ENCODE assay signal across 11 cellular contexts in genomic region chr6:46677314-46677654, GRCh38. TPM values are rescaled to one million over a fixed set of nuclear protein-coding genes. Genes with fewer than 3 reads are reported as not detected.
DNase-seq lines count a peak whose midpoint lies in the region; ATAC-seq, FAIRE-seq and TF ChIP-seq lines count a peak whose summit lies in the region.
"Had no signal": no experiment of that assay in that cellular context is flagged by ENCODE, and none has a peak within 500 bp of the region (broad histone marks: within the 10 kb centered on the region; RNA-seq: fewer than 3 reads in every experiment).

No MANE protein-coding gene starts in this region.

- H3K27ac ChIP-seq in KMS-11 (no peak overlapping the region), K562 (ENCODE audit: extremely low read depth, low read depth, low read length) (no peak overlapping the region), neural cell (ENCODE audit: low read length) (no peak overlapping the region)

- no peaks in the 10 kb centered on the region for H3K79me2 ChIP-seq in KMS-11 (ENCODE audit: insufficient read depth, low read depth)
- no peaks in the 10 kb centered on the region for H3K79me2 ChIP-seq in K562 (ENCODE audit: control insufficient read depth, insufficient read depth, low read length)
- H3K79me2 ChIP-seq in neural cell (replicated peaks; ENCODE audit: insufficient read depth, low read length): no peaks in the 10 kb centered on the region

- TF ChIP-seq CTCF in GM12872 (IDR thresholded peaks at IDR 0.05; ENCODE audit: insufficient read depth, low read depth, low read length) (peak; percentile 59), KMS-11 (conservative IDR thresholded peaks at IDR 0.05; ENCODE audit: low read depth, low read length) (peak; percentile 30; the same call in 1 of the 2 replicates), K562 (IDR thresholded peaks at IDR 0.05 in 2 of 3, conservative IDR thresholded peaks at IDR 0.05 in 1 of 3; ENCODE audit: insufficient read depth in 2 of 3, low read depth in 1 of 3, low read length in 3 of 3) (peak in 2 of 3 experiments; percentile 34 to 35; a peak in 4 of 6 replicates), neural cell (IDR thresholded peaks at IDR 0.05; ENCODE audit: poor library complexity, severe bottlenecking) (peak; percentile 53)

- H3K36me3 ChIP-seq in KMS-11 (ENCODE audit: insufficient read depth) (no peaks in the 10 kb centered on the region), K562 (ENCODE audit: control insufficient read depth, insufficient read depth, low read length) (no peaks in the 10 kb centered on the region), neural cell (ENCODE audit: insufficient read depth, low read length) (no peaks in the 10 kb centered on the region)

- H4K20me1 ChIP-seq in KMS-11 (ENCODE audit: insufficient read depth) (no peaks in the 10 kb centered on the region), K562 (replicated peaks; ENCODE audit: control insufficient read depth, insufficient read depth, low read length) (no peaks in the 10 kb centered on the region), neural cell (ENCODE audit: insufficient read depth) (no peaks in the 10 kb centered on the region)

- no peaks in the 10 kb centered on the region for H3F3A ChIP-seq in neural cell (ENCODE audit: insufficient read depth, low read length, poor library complexity, severe bottlenecking)

- H3K4me2 ChIP-seq in KMS-11 (no peak overlapping the region), K562 (ENCODE audit: insufficient read depth, low read length) (no peak overlapping the region), neural cell (ENCODE audit: low read length) (no peak overlapping the region)

- no peak overlapping the region for H2AFZ ChIP-seq in KMS-11 (ENCODE audit: low read depth)
- H2AFZ ChIP-seq in K562 (ENCODE audit: low read depth, low read length): no peak overlapping the region
- no peak overlapping the region for H2AFZ ChIP-seq in neural cell (ENCODE audit: low read depth, low read length)

- ATAC-seq in K562 (peak; percentile 74), HG02970 (IDR thresholded peaks at IDR 0.05; ENCODE audit: low FRiP score, unreplicated experiment) (no peak), sciatic nerve (no peak)
- ATAC-seq: activated CD8-positive, alpha-beta memory T cell treated with anti-CD3 and anti-CD28 coated beads, Interleukin-2, amount 10 ng/mL, durations not matched to agents 7 days and 5 days had no signal

- intact Hi-C loops in K562 (cut with micrococcal nuclease) (no loop called here), sciatic nerve (cut with DNase I) (no loop called here)

- TF ChIP-seq EP300 in K562 (IDR thresholded peaks at IDR 0.05; ENCODE audit: low read length) (no peak), neural cell (conservative IDR thresholded peaks at IDR 0.05; ENCODE audit: poor library complexity, severe bottlenecking) (no peak)

- POLR2A ChIA-PET in K562 (lab: Yijun Ruan, JAX): no interaction called here

- CTCF ChIA-PET in K562 (lab: Yijun Ruan, JAX; ENCODE audit: low intra/inter-chr PET ratio): no interaction called here

- TF ChIP-seq RAD21 in K562 (CRISPR knock-in tag; conservative IDR thresholded peaks at IDR 0.05 in 1 of 2, IDR thresholded peaks at IDR 0.05 in 1 of 2) (no peak), neural cell (conservative IDR thresholded peaks at IDR 0.05) (no peak)

- no peak for TF ChIP-seq POLR2A in K562 (conservative IDR thresholded peaks at IDR 0.05)

- H3K9ac ChIP-seq in KMS-11: no peak overlapping the region
- H3K9ac ChIP-seq in K562 (ENCODE audit: insufficient read depth in 1 of 2, low read depth in 2 of 2, low read length in 2 of 2): no peak overlapping the region
- no peak overlapping the region for H3K9ac ChIP-seq in neural cell (ENCODE audit: low read length)

- in situ Hi-C loops in K562 (cut with MboI): no loop called here

- H3K9me3 ChIP-seq in K562 (replicated peaks; ENCODE audit: control insufficient read depth, insufficient read depth, low read depth, low read length) (no peaks in the 10 kb centered on the region), neural cell (ENCODE audit: low read length) (no peaks in the 10 kb centered on the region)

- BruUV-seq in K562 (replicated peaks; lab: Mats Ljungman, UMichigan): no TSS peak

- H3K4me3 ChIP-seq in KMS-11 (IDR thresholded peaks at IDR 0.05; ENCODE audit: insufficient read depth, low read depth, low read length) (no peak overlapping the region), K562 (no peak overlapping the region), neural cell (ENCODE audit: low read length) (no peak overlapping the region)

- H3K9me1 ChIP-seq in K562 (ENCODE audit: control insufficient read depth, insufficient read depth, low read length): no peaks in the 10 kb centered on the region

- WGBS in K562 (ENCODE audit: insufficient coverage, low coverage, missing lambda C conversion rate): 3% methylated on average over 4 of the region's 4 CpGs

- no peaks in the 10 kb centered on the region for H3K9me2 ChIP-seq in neural cell (ENCODE audit: insufficient read depth, low read length)

- peak; percentile 35 for FAIRE-seq in K562 (lab: Jason Lieb, UNC)
- FAIRE-seq: colon had no signal

- DNase-seq in K562 (ENCODE audit: extremely low read depth in 1 of 4, low spot score in 3 of 4) (peak in 2 of 4 experiments; percentile 7 to 21), sciatic nerve (ENCODE audit: low spot score) (no peak), SKM-1 treated with dmso at 0.1 percent for 144 hours (lab: John Stamatoyannopoulos, UW; ENCODE audit: unreplicated experiment) (no peak)
- DNase-seq: activated CD8-positive, alpha-beta memory T cell treated with anti-CD3 and anti-CD28 coated beads, Interleukin-2, amount 10 ng/mL, durations not matched to agents 7 days and 5 days; SHP77 treated with DMSO at 0.1 percent for 48 hours had no signal

- H3K4me1 ChIP-seq in KMS-11 (ENCODE audit: low read depth, poor library complexity, severe bottlenecking): no peaks in the 10 kb centered on the region
- no peaks in the 10 kb centered on the region for H3K4me1 ChIP-seq in K562 (replicated peaks in 1 of 2; ENCODE audit: control insufficient read depth in 2 of 2, insufficient read depth in 2 of 2, low read length in 2 of 2)

- H3K27me3 ChIP-seq in KMS-11 (ENCODE audit: insufficient read depth, low read depth) (no peaks in the 10 kb centered on the region), K562 (ENCODE audit: control insufficient read depth in 2 of 2, insufficient read depth in 2 of 2, low read length in 2 of 2) (no peaks in the 10 kb centered on the region), neural cell (ENCODE audit: insufficient read depth, low read depth, low read length) (no peaks in the 10 kb centered on the region)

RNA-seq across cellular contexts. Expression of gene TDRD6, which starts 10.4 kb away (rescaled TPM):
- 0.14 TPM in 1 of 2 replicates, not detected in the other for total RNA-seq in K562 (2011; cell fraction: chromatin; rRNA removed; ENCODE audit: low replicate concordance)
- 0.13 and 0.17 TPM in 2 replicates for total RNA-seq in K562 (2011; cell fraction: nucleolus; rRNA removed)
- 0.15 TPM in 1 of 2 replicates, not detected in the other for total RNA-seq in K562 (2011; cell fraction: nucleoplasm; rRNA removed)
- under 0.01 and 0.04 TPM in 2 replicates for total RNA-seq in K562 (2014; rRNA removed)
- 0.10 and 0.15 TPM in 2 replicates for total RNA-seq in K562 (2014; rRNA removed; fragmentation: Illumina TruSeq; extraction: Trizol)
- total RNA-seq in K562 (2015; rRNA removed; fragmentation: Illumina TruSeq; extraction: Trizol): 0.14 and 0.19 TPM in 2 replicates
- 0.11 and 0.22 TPM in 2 replicates for total RNA-seq in K562 (2021)
- polyA plus RNA-seq in K562 (2011; rRNA removed): 0.01 and 0.21 TPM in 2 replicates
- polyA plus RNA-seq in K562 (2011; cell fraction: cytosol; rRNA removed): 0.06 TPM in 1 of 2 replicates, not detected in the other
- not detected in 2 replicates for polyA plus RNA-seq in K562 (2011; cell fraction: nucleus; rRNA removed)
- polyA plus RNA-seq in K562 (2012): 0.03 and 0.53 TPM in 2 replicates
- polyA plus RNA-seq in K562 (2014; fragmentation: Illumina TruSeq; extraction: Trizol): 0.03 and 0.13 TPM in 2 replicates
- under 1 TPM in 1 of 2 experiments, not detected in 1; 0.04 TPM for polyA plus RNA-seq in K562 (2014; fragmentation: Nextera tagmentation; extraction: Ambion mirVana)
- 0.53 TPM in 1 of 2 replicates, not detected in the other for polyA plus RNA-seq in K562 (2014; rRNA removed)
- polyA minus RNA-seq in K562 (2011; rRNA and poly(A)+ RNA removed): 0.15 and 0.18 TPM in 2 replicates
- not detected in 2 replicates for polyA minus RNA-seq in K562 (2011; cell fraction: cytosol; rRNA and poly(A)+ RNA removed)
- polyA minus RNA-seq in K562 (2011; cell fraction: nucleus; rRNA and poly(A)+ RNA removed): under 0.01 TPM in 1 of 2 replicates, not detected in the other
- 0.84 and 0.92 TPM in 2 replicates for polyA plus RNA-seq in neural cell
- polyA minus RNA-seq in neural cell: 1.2 TPM in 2 replicates
- 1.9 TPM for total RNA-seq in sciatic nerve
- total RNA-seq: activated CD8-positive, alpha-beta memory T cell treated with anti-CD3 and anti-CD28 coated beads, Interleukin-2, amount 10 ng/mL, durations not matched to agents 7 days and 5 days; pulmonary artery endothelial cell had no signal

RNA-seq across cellular contexts. Expression of gene SLC25A27, which starts 24.5 kb away (rescaled TPM):
- 0.55 TPM in 1 of 2 replicates, not detected in the other for total RNA-seq in K562 (2011; cell fraction: chromatin; rRNA removed; ENCODE audit: low replicate concordance)
- total RNA-seq in K562 (2011; cell fraction: nucleolus; rRNA removed): not detected in 2 replicates
- total RNA-seq in K562 (2011; cell fraction: nucleoplasm; rRNA removed): 2.8 TPM in 1 of 2 replicates, not detected in the other
- total RNA-seq in K562 (2014; rRNA removed): not detected in 2 replicates
- not detected in 2 replicates for total RNA-seq in K562 (2014; rRNA removed; fragmentation: Illumina TruSeq; extraction: Trizol)
- total RNA-seq in K562 (2015; rRNA removed; fragmentation: Illumina TruSeq; extraction: Trizol): not detected in 2 replicates
- not detected in 2 replicates for total RNA-seq in K562 (2021)
- polyA plus RNA-seq in K562 (2011; rRNA removed): not detected in 2 replicates
- polyA plus RNA-seq in K562 (2011; cell fraction: cytosol; rRNA removed): not detected in 2 replicates
- polyA plus RNA-seq in K562 (2011; cell fraction: nucleus; rRNA removed): 0.35 TPM in 1 of 2 replicates, not detected in the other
- polyA plus RNA-seq in K562 (2012): not detected in 2 replicates
- not detected in 2 replicates for polyA plus RNA-seq in K562 (2014; fragmentation: Illumina TruSeq; extraction: Trizol)
- not detected for polyA plus RNA-seq in K562 (2014; fragmentation: Nextera tagmentation; extraction: Ambion mirVana)
- polyA plus RNA-seq in K562 (2014; rRNA removed): 0.69 TPM in 1 of 2 replicates, not detected in the other
- not detected in 2 replicates for polyA minus RNA-seq in K562 (2011; rRNA and poly(A)+ RNA removed)
- polyA minus RNA-seq in K562 (2011; cell fraction: cytosol; rRNA and poly(A)+ RNA removed): not detected in 2 replicates
- polyA minus RNA-seq in K562 (2011; cell fraction: nucleus; rRNA and poly(A)+ RNA removed): not detected in 2 replicates
- polyA plus RNA-seq in neural cell: 31.1 and 44.5 TPM in 2 replicates
- polyA minus RNA-seq in neural cell: 18.6 and 28.0 TPM in 2 replicates
- total RNA-seq in sciatic nerve: 49.0 TPM

RNA-seq across cellular contexts. Expression of gene CYP39A1, which starts 24.7 kb away (rescaled TPM):
- total RNA-seq in K562 (2011; cell fraction: chromatin; rRNA removed; ENCODE audit: low replicate concordance): not detected in 2 replicates
- not detected in 2 replicates for total RNA-seq in K562 (2011; cell fraction: nucleolus; rRNA removed)
- total RNA-seq in K562 (2011; cell fraction: nucleoplasm; rRNA removed): not detected in 2 replicates
- total RNA-seq in K562 (2014; rRNA removed): not detected in 2 replicates
- not detected in 2 replicates for total RNA-seq in K562 (2014; rRNA removed; fragmentation: Illumina TruSeq; extraction: Trizol)
- total RNA-seq in K562 (2015; rRNA removed; fragmentation: Illumina TruSeq; extraction: Trizol): not detected in 2 replicates
- not detected in 2 replicates for total RNA-seq in K562 (2021)
- not detected in 2 replicates for polyA plus RNA-seq in K562 (2011; rRNA removed)
- not detected in 2 replicates for polyA plus RNA-seq in K562 (2011; cell fraction: cytosol; rRNA removed)
- polyA plus RNA-seq in K562 (2011; cell fraction: nucleus; rRNA removed): not detected in 2 replicates
- polyA plus RNA-seq in K562 (2012): not detected in 2 replicates
- not detected in 2 replicates for polyA plus RNA-seq in K562 (2014; fragmentation: Illumina TruSeq; extraction: Trizol)
- polyA plus RNA-seq in K562 (2014; fragmentation: Nextera tagmentation; extraction: Ambion mirVana): not detected
- polyA plus RNA-seq in K562 (2014; rRNA removed): not detected in 2 replicates
- polyA minus RNA-seq in K562 (2011; rRNA and poly(A)+ RNA removed): not detected in 2 replicates
- polyA minus RNA-seq in K562 (2011; cell fraction: cytosol; rRNA and poly(A)+ RNA removed): not detected in 2 replicates
- polyA minus RNA-seq in K562 (2011; cell fraction: nucleus; rRNA and poly(A)+ RNA removed): not detected in 2 replicates
- 1.4 and 2.0 TPM in 2 replicates for polyA plus RNA-seq in neural cell
- polyA minus RNA-seq in neural cell: 1.0 and 2.2 TPM in 2 replicates
- 8.3 TPM for total RNA-seq in sciatic nerve
- total RNA-seq: activated CD8-positive, alpha-beta memory T cell treated with anti-CD3 and anti-CD28 coated beads, Interleukin-2, amount 10 ng/mL, durations not matched to agents 7 days and 5 days had no signal

RNA-seq across cellular contexts. Expression of gene PLA2G7, which starts 57.9 kb away (rescaled TPM):
- not detected in 2 replicates for total RNA-seq in K562 (2011; cell fraction: chromatin; rRNA removed; ENCODE audit: low replicate concordance)
- not detected in 2 replicates for total RNA-seq in K562 (2011; cell fraction: nucleolus; rRNA removed)
- not detected in 2 replicates for total RNA-seq in K562 (2011; cell fraction: nucleoplasm; rRNA removed)
- total RNA-seq in K562 (2014; rRNA removed) (not detected in 2 replicates), K562 (2014; rRNA removed; fragmentation: Illumina TruSeq; extraction: Trizol) (not detected in 2 replicates), K562 (2015; rRNA removed; fragmentation: Illumina TruSeq; extraction: Trizol) (not detected in 2 replicates), K562 (2021) (not detected in 2 replicates), sciatic nerve (5.9 TPM)
- polyA plus RNA-seq in K562 (2011; rRNA removed) (not detected in 2 replicates), K562 (2014; fragmentation: Illumina TruSeq; extraction: Trizol) (not detected in 2 replicates), K562 (2014; fragmentation: Nextera tagmentation; extraction: Ambion mirVana) (not detected), K562 (2014; rRNA removed) (not detected in 2 replicates), neural cell (0.35 TPM in 1 of 2 replicates, not detected in the other)
- polyA plus RNA-seq in K562 (2011; cell fraction: cytosol; rRNA removed): not detected in 2 replicates
- polyA plus RNA-seq in K562 (2011; cell fraction: nucleus; rRNA removed): not detected in 2 replicates
- polyA plus RNA-seq in K562 (2012): not detected in 2 replicates
- not detected in 2 replicates for polyA minus RNA-seq in K562 (2011; rRNA and poly(A)+ RNA removed)
- not detected in 2 replicates for polyA minus RNA-seq in K562 (2011; cell fraction: cytosol; rRNA and poly(A)+ RNA removed)
- not detected in 2 replicates for polyA minus RNA-seq in K562 (2011; cell fraction: nucleus; rRNA and poly(A)+ RNA removed)
- polyA minus RNA-seq in neural cell: 0.35 TPM in 1 of 2 replicates, not detected in the other
- total RNA-seq: activated CD8-positive, alpha-beta memory T cell treated with anti-CD3 and anti-CD28 coated beads, Interleukin-2, amount 10 ng/mL, durations not matched to agents 7 days and 5 days; pulmonary artery endothelial cell had no signal

Comparison
In these comparisons a context has a peak if more than half of its experiments do, and no peak if none do; other contexts are left out.
1. RNA of gene SLC25A27, which starts 24.5 kb away (total RNA-seq): 49.0 TPM in sciatic nerve (single experiment); 0.55 to 2.8 TPM in K562; every median in the first group is over 10 times any median in the second.
2. Peak in every context shown above with its lines, with median percentiles within 50 percentile points of each other: CTCF ChIP-seq.